ENCODE assay signal across 25 cellular contexts in the genomic region with DNA sequence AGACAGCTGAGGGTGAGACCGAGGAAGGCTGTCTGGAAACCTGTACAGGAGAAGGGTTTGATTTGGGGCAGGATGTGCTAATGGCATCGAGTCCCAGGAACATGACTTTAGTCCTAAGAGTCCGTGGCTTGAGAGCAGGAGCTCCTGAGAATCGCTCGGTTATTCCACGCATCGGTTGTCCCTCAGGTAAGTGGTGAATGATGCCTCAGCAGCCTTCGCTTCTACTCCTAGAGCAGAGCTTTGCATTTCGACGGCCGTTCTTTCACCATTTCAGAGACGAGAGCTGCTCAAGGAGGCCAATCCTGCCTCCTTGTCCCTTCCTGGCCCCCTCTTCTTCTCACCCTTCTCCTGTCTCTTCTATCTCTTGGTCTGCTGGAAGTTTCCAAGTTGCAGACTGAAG.
A peak's percentile ranks its signal among the peaks of the same experiment; 100 is the strongest.
DNase-seq lines count a peak whose midpoint lies in the region; ATAC-seq and TF ChIP-seq lines count a peak whose summit lies in the region.
"Had no signal": no experiment of that assay in that cellular context is flagged by ENCODE, and none has a peak within 500 bp of the region (broad histone marks: within the 10 kb centered on the region; RNA-seq: fewer than 3 reads in every experiment).

No MANE protein-coding gene starts in this region.

- H3K9me3 Mint-ChIP-seq in activated T-cell treated with anti-CD3 and anti-CD28 coated beads, Interleukin-2, amount 50 U/mL, for 24 hours, result no peaks in the 10 kb centered on the region
- no peaks in the 10 kb centered on the region for H3K9me3 Mint-ChIP-seq in activated T-cell treated with anti-CD3 and anti-CD28 coated beads, Interleukin-2, amount 50 U/mL, for 4 hours

- no peaks in the 10 kb centered on the region for H4K20me1 ChIP-seq in osteoblast (ENCODE audit: insufficient read depth, low read length)

- no peaks in the 10 kb centered on the region for H3K79me2 ChIP-seq in osteoblast (ENCODE audit: insufficient read depth, low read length)

- H3K27me3 Mint-ChIP-seq in activated T-cell treated with anti-CD3 and anti-CD28 coated beads, Interleukin-2, amount 50 U/mL, for 24 hours, result peaks cover 30% of the 10 kb centered on the region
- peaks cover 25% of the 10 kb centered on the region for H3K27me3 Mint-ChIP-seq in activated T-cell treated with anti-CD3 and anti-CD28 coated beads, Interleukin-2, amount 50 U/mL, for 4 hours (ENCODE audit: low read depth)

- no peak overlapping the region for H3K4me3 Mint-ChIP-seq in activated T-cell treated with anti-CD3 and anti-CD28 coated beads, Interleukin-2, amount 50 U/mL, for 24 hours
- no peak overlapping the region for H3K4me3 Mint-ChIP-seq in activated T-cell treated with anti-CD3 and anti-CD28 coated beads, Interleukin-2, amount 50 U/mL, for 4 hours
- H3K4me3 Mint-ChIP-seq: GM23338 had no signal

- no peak for TF ChIP-seq CTCF in osteoblast (IDR thresholded peaks at IDR 0.05; ENCODE audit: extremely low read depth, low read depth, low read length)

- ATAC-seq in activated T-cell treated with anti-CD3 and anti-CD28 coated beads, Interleukin-2, amount 50 U/mL, for 4 hours, result no peak
- ATAC-seq: GM23338 had no signal

- no peak overlapping the region for H2AFZ ChIP-seq in osteoblast (ENCODE audit: low read length)
- H2AFZ ChIP-seq: GM23338 had no signal

- H3K4me3 ChIP-seq in osteoblast (ENCODE audit: insufficient read depth, low read length), result no peak overlapping the region
- H3K4me3 ChIP-seq: GM23338 had no signal

- no peaks in the 10 kb centered on the region for H3K27me3 ChIP-seq in osteoblast (ENCODE audit: insufficient read depth, low read length)

- H3K4me2 ChIP-seq in osteoblast (ENCODE audit: insufficient read depth, low read length), result no peak overlapping the region
- H3K4me2 ChIP-seq: GM23338, KMS-11 had no signal

- no peaks in the 10 kb centered on the region for H3K36me3 ChIP-seq in osteoblast (ENCODE audit: insufficient read depth, low read length)

- DNase-seq in activated T-cell treated with anti-CD3 and anti-CD28 coated beads, Interleukin-2, amount 50 U/mL, for 24 hours, result peak; percentile 2
- DNase-seq in activated T-cell treated with anti-CD3 and anti-CD28 coated beads, Interleukin-2, amount 50 U/mL, for 4 hours, result no peak
- peak; percentile 1 for DNase-seq in iPS-NIHi11 (ENCODE audit: low spot score)
- DNase-seq in osteoblast (ENCODE audit: insufficient read length, low spot score, missing footprints), result peak; percentile 23
- DNase-seq in SW 1271 (lab: John Stamatoyannopoulos, UW), result no peak
- no peak for DNase-seq in COLO829 (ENCODE audit: low spot score)
- no peak for DNase-seq in KG1 (lab: John Stamatoyannopoulos, UW)
- DNase-seq in caudate nucleus (lab: John Stamatoyannopoulos, UW), result no peak
- DNase-seq: 8988T, ACHN, DMS153, DND-41, HCEC 1CT, IMR-90, MM.1S, NCI-H1048, NCI-H1417, NCI-H1694, NCI-H2029 treated with DMSO at 0.1 percent for 48 hours, NCI-H510A, NCI-H69, RPMI8226, SHP77 had no signal

- no peak overlapping the region for H3K27ac ChIP-seq in osteoblast (ENCODE audit: low read depth, low read length)
- no peak overlapping the region for H3K27ac ChIP-seq in caudate nucleus (ENCODE audit: low read depth, low read length)
- H3K27ac ChIP-seq: KMS-11 had no signal

- no peak overlapping the region for H3K27ac Mint-ChIP-seq in activated T-cell treated with anti-CD3 and anti-CD28 coated beads, Interleukin-2, amount 50 U/mL, for 24 hours
- H3K27ac Mint-ChIP-seq: GM23338 had no signal

- H3K4me1 ChIP-seq in osteoblast (ENCODE audit: insufficient read depth, low read length), result no peaks in the 10 kb centered on the region

- H3K4me1 Mint-ChIP-seq in activated T-cell treated with anti-CD3 and anti-CD28 coated beads, Interleukin-2, amount 50 U/mL, for 24 hours (ENCODE audit: low read depth), result no peaks in the 10 kb centered on the region
- H3K4me1 Mint-ChIP-seq in activated T-cell treated with anti-CD3 and anti-CD28 coated beads, Interleukin-2, amount 50 U/mL, for 4 hours (ENCODE audit: low read depth), result no peaks in the 10 kb centered on the region

- no peaks in the 10 kb centered on the region for H3K36me3 Mint-ChIP-seq in activated T-cell treated with anti-CD3 and anti-CD28 coated beads, Interleukin-2, amount 50 U/mL, for 24 hours (ENCODE audit: low read depth)
- H3K36me3 Mint-ChIP-seq in activated T-cell treated with anti-CD3 and anti-CD28 coated beads, Interleukin-2, amount 50 U/mL, for 4 hours (ENCODE audit: insufficient read depth), result no peaks in the 10 kb centered on the region

- H3K9me3 ChIP-seq in osteoblast (ENCODE audit: low read depth, low read length), result peaks cover 3% of the 10 kb centered on the region

Comparison
In these comparisons a context has a peak if more than half of its experiments do, and no peak if none do; other contexts are left out.
1. DNase-seq: peak in activated T-cell treated with anti-CD3 and anti-CD28 coated beads, Interleukin-2, amount 50 U/mL, for 24 hours (single experiment), iPS-NIHi11 (single experiment) and osteoblast (single experiment); none in activated T-cell treated with anti-CD3 and anti-CD28 coated beads, Interleukin-2, amount 50 U/mL, for 4 hours (single experiment), SW 1271 (0 of 2), COLO829 (single experiment), KG1 (single experiment) and caudate nucleus (0 of 61).